ENCODE assay signal across 10 cellular contexts in the genomic region with DNA sequence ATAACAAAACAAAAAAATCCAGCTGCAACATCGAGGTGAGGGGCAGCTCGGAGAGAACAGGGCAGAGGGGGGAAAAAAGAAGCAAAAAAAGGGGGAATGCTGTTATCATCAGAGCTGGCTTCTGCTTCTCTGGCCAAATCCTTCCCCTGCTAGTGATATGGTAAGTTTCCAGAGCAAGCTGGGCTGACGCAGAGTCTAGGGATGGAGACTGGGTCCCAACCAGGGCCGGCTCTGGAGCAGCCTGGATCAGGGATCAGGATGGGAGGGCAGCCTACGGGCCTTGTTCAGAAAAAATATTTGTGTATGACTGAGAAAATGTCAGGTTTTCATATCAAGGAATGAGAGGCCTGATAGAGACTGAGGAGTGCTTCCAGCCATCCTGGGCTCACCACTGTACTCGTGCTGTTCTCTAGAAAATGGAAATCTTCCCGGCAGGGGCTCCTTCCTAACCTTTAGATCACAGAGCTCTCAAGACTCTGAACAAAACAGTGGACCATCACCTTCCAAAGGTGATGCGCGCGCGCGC. TPM values are rescaled to one million over a fixed set of nuclear protein-coding genes. Genes with fewer than 3 reads are reported as not detected.
DNase-seq lines count a peak whose midpoint lies in the region; ATAC-seq and TF ChIP-seq lines count a peak whose summit lies in the region.
"Had no signal": no experiment of that assay in that cellular context is flagged by ENCODE, and none has a peak within 500 bp of the region (broad histone marks: within the 10 kb centered on the region; RNA-seq: fewer than 3 reads in every experiment).

No MANE protein-coding gene starts in this region.

- H2AFZ ChIP-seq in ACC112 (ENCODE audit: low read length, unreplicated experiment) = no peak overlapping the region

- H3K4me3 ChIP-seq in ACC112 (ENCODE audit: low read depth, low read length) (peak overlapping the region; percentile 82), lower lobe of right lung (peak overlapping the region; percentile 70), colonic mucosa (no peak overlapping the region)

- ATAC-seq in lower lobe of right lung (no peak), HG02938 (IDR thresholded peaks at IDR 0.05; ENCODE audit: unreplicated experiment) (no peak)

- intact Hi-C loops in activated T-helper 2 cell treated with anti-CD3 and anti-CD28 coated beads, Interferon-gamma antibody, Interleukin-2, Interleukin-4, amounts not matched to agents 10 μg/mL and 5 μg/mL and 100 μg/mL, durations not matched to agents 14 hours and 24 hours and 36 hours (cut with micrococcal nuclease) = no loop called here
- intact Hi-C loops in lower lobe of right lung (cut with DNase I) = no loop called here
- intact Hi-C loops in colonic mucosa (cut with DNase I) = no loop called here

- no peaks in the 10 kb centered on the region for H3K27me3 ChIP-seq in ACC112 (ENCODE audit: insufficient read depth, low read length)
- H3K27me3 ChIP-seq in lower lobe of right lung (ENCODE audit: low read depth) = peaks cover 9% of the 10 kb centered on the region
- H3K27me3 ChIP-seq in colonic mucosa = no peaks in the 10 kb centered on the region

- H3K27ac ChIP-seq in ACC112 (ENCODE audit: low read depth, low read length) (no peak overlapping the region), lower lobe of right lung (peak overlapping the region; percentile 74), colonic mucosa (no peak overlapping the region)
- H3K27ac ChIP-seq: C4-2B, SK-N-MC had no signal

- H3K36me3 Mint-ChIP-seq in activated T-helper 2 cell treated with anti-CD3 and anti-CD28 coated beads, Interferon-gamma antibody, Interleukin-2, Interleukin-4, amounts not matched to agents 10 μg/mL and 5 μg/mL and 100 μg/mL, durations not matched to agents 14 hours and 24 hours and 36 hours (ENCODE audit: low read depth) = no peaks in the 10 kb centered on the region

- H3K4me1 Mint-ChIP-seq in activated T-helper 2 cell treated with anti-CD3 and anti-CD28 coated beads, Interferon-gamma antibody, Interleukin-2, Interleukin-4, amounts not matched to agents 10 μg/mL and 5 μg/mL and 100 μg/mL, durations not matched to agents 14 hours and 24 hours and 36 hours (ENCODE audit: low read depth) = peaks cover 4% of the 10 kb centered on the region

- H3K4me1 ChIP-seq in ACC112 (ENCODE audit: control insufficient read depth, insufficient read depth, low read length, unreplicated experiment) (peaks cover 61% of the 10 kb centered on the region), lower lobe of right lung (peaks cover 88% of the 10 kb centered on the region), colonic mucosa (peaks cover 49% of the 10 kb centered on the region)

- in situ Hi-C loops in ACHN (cut with HindIII; ENCODE audit: low pct_ligation_motif_present, low pct_unique_long_range_greater_than_20kb, low sequenced_read_pairs) = no loop called here

- peaks cover 57% of the 10 kb centered on the region for H3K27me3 Mint-ChIP-seq in activated T-helper 2 cell treated with anti-CD3 and anti-CD28 coated beads, Interferon-gamma antibody, Interleukin-2, Interleukin-4, amounts not matched to agents 10 μg/mL and 5 μg/mL and 100 μg/mL, durations not matched to agents 14 hours and 24 hours and 36 hours (ENCODE audit: low read depth)

- H3K9me3 Mint-ChIP-seq in activated T-helper 2 cell treated with anti-CD3 and anti-CD28 coated beads, Interferon-gamma antibody, Interleukin-2, Interleukin-4, amounts not matched to agents 10 μg/mL and 5 μg/mL and 100 μg/mL, durations not matched to agents 14 hours and 24 hours and 36 hours = no peaks in the 10 kb centered on the region

- H3K9ac ChIP-seq in colonic mucosa (ENCODE audit: low read depth in 2 of 2, low read length in 2 of 2) = peak overlapping the region in 1 of 2 donors; percentile 76

- no peaks in the 10 kb centered on the region for H3K9me3 ChIP-seq in lower lobe of right lung
- no peaks in the 10 kb centered on the region for H3K9me3 ChIP-seq in colonic mucosa

- TF ChIP-seq CTCF in lower lobe of right lung (IDR thresholded peaks at IDR 0.05) (no peak), colonic mucosa (IDR thresholded peaks at IDR 0.05) (no peak)

- no peak overlapping the region for H3K27ac Mint-ChIP-seq in activated T-helper 2 cell treated with anti-CD3 and anti-CD28 coated beads, Interferon-gamma antibody, Interleukin-2, Interleukin-4, amounts not matched to agents 10 μg/mL and 5 μg/mL and 100 μg/mL, durations not matched to agents 14 hours and 24 hours and 36 hours

- H3K79me2 ChIP-seq in ACC112 (ENCODE audit: control insufficient read depth, insufficient read depth, low read length, unreplicated experiment) = peaks cover 4% of the 10 kb centered on the region

- H3K36me3 ChIP-seq in ACC112 (ENCODE audit: insufficient read depth, low read length) (no peaks in the 10 kb centered on the region), lower lobe of right lung (no peaks in the 10 kb centered on the region), colonic mucosa (no peaks in the 10 kb centered on the region)

- H3K4me3 Mint-ChIP-seq in activated T-helper 2 cell treated with anti-CD3 and anti-CD28 coated beads, Interferon-gamma antibody, Interleukin-2, Interleukin-4, amounts not matched to agents 10 μg/mL and 5 μg/mL and 100 μg/mL, durations not matched to agents 14 hours and 24 hours and 36 hours (ENCODE audit: low read depth) = peak overlapping the region; percentile 26

- no peak for DNase-seq in activated T-helper 2 cell treated with anti-CD3 and anti-CD28 coated beads, Interferon-gamma antibody, Interleukin-2, Interleukin-4, amounts not matched to agents 10 μg/mL and 5 μg/mL and 100 μg/mL, durations not matched to agents 14 hours and 24 hours and 36 hours (ENCODE audit: low spot score)
- no peak for DNase-seq in lower lobe of right lung
- DNase-seq in colonic mucosa = no peak
- no peak for DNase-seq in ACHN
- DNase-seq: amniotic stem cell, NCI-H1092 had no signal

RNA-seq across cellular contexts. Expression of a gene that starts 0.7 kb away (rescaled TPM):
- not detected in 2 replicates for total RNA-seq in activated T-helper 2 cell treated with anti-CD3 and anti-CD28 coated beads, Interferon-gamma antibody, Interleukin-2, Interleukin-4, amounts not matched to agents 10 μg/mL and 5 μg/mL and 100 μg/mL, durations not matched to agents 14 hours and 24 hours and 36 hours
- total RNA-seq in lower lobe of right lung (24.9 TPM), colonic mucosa (10 to 100 TPM; 10.4 to 12.1 TPM)

RNA-seq across cellular contexts. Expression of a gene that starts 13.7 kb away (rescaled TPM):
- 55.8 and 71.8 TPM in 2 replicates for total RNA-seq in activated T-helper 2 cell treated with anti-CD3 and anti-CD28 coated beads, Interferon-gamma antibody, Interleukin-2, Interleukin-4, amounts not matched to agents 10 μg/mL and 5 μg/mL and 100 μg/mL, durations not matched to agents 14 hours and 24 hours and 36 hours
- total RNA-seq in lower lobe of right lung (54.4 TPM), colonic mucosa (100 to 1,000 TPM; 247 to 390 TPM)

RNA-seq across cellular contexts. Expression of a gene that starts 43.5 kb away (rescaled TPM):
- 57.5 and 59.3 TPM in 2 replicates for total RNA-seq in activated T-helper 2 cell treated with anti-CD3 and anti-CD28 coated beads, Interferon-gamma antibody, Interleukin-2, Interleukin-4, amounts not matched to agents 10 μg/mL and 5 μg/mL and 100 μg/mL, durations not matched to agents 14 hours and 24 hours and 36 hours
- 417 TPM for total RNA-seq in lower lobe of right lung
- total RNA-seq in colonic mucosa = 100 to 1,000 TPM; 635 to 674 TPM

RNA-seq across cellular contexts. Expression of a gene that starts 51.4 kb away (rescaled TPM):
- total RNA-seq in activated T-helper 2 cell treated with anti-CD3 and anti-CD28 coated beads, Interferon-gamma antibody, Interleukin-2, Interleukin-4, amounts not matched to agents 10 μg/mL and 5 μg/mL and 100 μg/mL, durations not matched to agents 14 hours and 24 hours and 36 hours = 51.0 and 51.4 TPM in 2 replicates
- total RNA-seq in lower lobe of right lung (56.4 TPM), colonic mucosa (100 to 1,000 TPM in 1 of 2 donors, 10 to 100 TPM in 1; 53.4 to 111 TPM)

Comparison
In these comparisons a context has a peak if more than half of its experiments do, and no peak if none do; other contexts are left out.
1. RNA of a gene that starts 0.7 kb away (total RNA-seq): 24.9 TPM in lower lobe of right lung (single experiment) and 10.4 to 12.1 TPM in colonic mucosa; not detected in activated T-helper 2 cell treated with anti-CD3 and anti-CD28 coated beads, Interferon-gamma antibody, Interleukin-2, Interleukin-4, amounts not matched to agents 10 μg/mL and 5 μg/mL and 100 μg/mL, durations not matched to agents 14 hours and 24 hours and 36 hours; every median in the first group is over 10 times any median in the second.